1 cellular context compared by ENCODE assay signal in the genomic region with DNA sequence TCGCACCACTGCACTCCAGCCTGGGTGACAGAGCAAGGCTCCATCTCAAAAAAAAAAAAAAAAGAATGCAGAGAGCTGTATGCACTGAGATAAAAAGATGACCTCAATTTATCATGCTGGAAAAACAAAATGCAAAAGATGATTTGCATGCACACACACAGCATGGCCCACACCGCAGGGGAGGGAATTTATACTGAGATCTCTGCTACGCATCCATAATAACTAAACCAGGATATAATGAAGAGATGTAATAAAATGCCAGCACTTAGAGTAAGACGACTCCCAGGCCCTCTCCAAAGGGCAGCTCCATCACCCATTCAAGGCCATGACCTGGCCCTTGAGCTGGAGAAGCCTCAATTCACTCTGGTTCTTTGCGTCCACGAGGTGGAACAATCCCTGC.
TF ChIP-seq lines count a peak whose summit lies in the region.

No MANE protein-coding gene starts in this region.

TF ChIP-seq in GM12878, 131 proteins besides CTCF, POLR2A, EP300 and RAD21 (continued from another document):
- TF ChIP-seq, protein P1, sequence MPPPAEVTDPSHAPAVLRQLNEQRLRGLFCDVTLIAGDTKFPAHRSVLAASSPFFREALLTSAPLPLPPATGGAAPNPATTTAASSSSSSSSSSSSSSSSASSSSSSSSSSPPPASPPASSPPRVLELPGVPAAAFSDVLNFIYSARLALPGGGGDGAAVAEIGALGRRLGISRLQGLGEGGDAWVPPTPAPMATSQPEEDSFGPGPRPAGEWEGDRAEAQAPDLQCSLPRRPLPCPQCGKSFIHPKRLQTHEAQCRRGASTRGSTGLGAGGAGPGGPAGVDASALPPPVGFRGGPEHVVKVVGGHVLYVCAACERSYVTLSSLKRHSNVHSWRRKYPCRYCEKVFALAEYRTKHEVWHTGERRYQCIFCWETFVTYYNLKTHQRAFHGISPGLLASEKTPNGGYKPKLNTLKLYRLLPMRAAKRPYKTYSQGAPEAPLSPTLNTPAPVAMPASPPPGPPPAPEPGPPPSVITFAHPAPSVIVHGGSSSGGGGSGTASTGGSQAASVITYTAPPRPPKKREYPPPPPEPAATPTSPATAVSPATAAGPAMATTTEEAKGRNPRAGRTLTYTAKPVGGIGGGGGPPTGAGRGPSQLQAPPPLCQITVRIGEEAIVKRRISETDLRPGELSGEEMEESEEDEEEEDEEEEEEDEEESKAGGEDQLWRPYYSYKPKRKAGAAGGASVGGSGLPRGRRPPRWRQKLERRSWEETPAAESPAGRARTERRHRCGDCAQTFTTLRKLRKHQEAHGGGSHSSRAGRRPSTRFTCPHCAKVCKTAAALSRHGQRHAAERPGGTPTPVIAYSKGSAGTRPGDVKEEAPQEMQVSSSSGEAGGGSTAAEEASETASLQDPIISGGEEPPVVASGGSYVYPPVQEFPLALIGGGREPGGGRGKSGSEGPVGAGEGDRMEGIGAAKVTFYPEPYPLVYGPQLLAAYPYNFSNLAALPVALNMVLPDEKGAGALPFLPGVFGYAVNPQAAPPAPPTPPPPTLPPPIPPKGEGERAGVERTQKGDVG (CRISPR knock-in tag; IDR thresholded peaks at IDR 0.05), result no peak
- no peak for TF ChIP-seq IRF4 (IDR thresholded peaks at IDR 0.05; ENCODE audit: low read depth, low read length)
